Comparison of ENCODE assay signal across 8 cellular contexts in genomic region chr14:68785817-68786490, GRCh38. TPM values are rescaled to one million over a fixed set of nuclear protein-coding genes. Genes with fewer than 3 reads are reported as not detected.
DNase-seq lines count a peak whose midpoint lies in the region; ATAC-seq and TF ChIP-seq lines count a peak whose summit lies in the region.

No MANE protein-coding gene starts in this region.

- no peak overlapping the region for H2AFZ ChIP-seq in mesenchymal stem cell (ENCODE audit: low read depth, low read length)

- intact Hi-C loops in Panc1 (cut with micrococcal nuclease; ENCODE audit: unreplicated experiment) (loop anchor here (10.0 kb wide), 1 partner anchor 191 kb away; no protein-coding TSS in a partner anchor), transverse colon (cut with DNase I; ENCODE audit: low total_unique reads) (no loop called here)

- peak overlapping the region in 1 of 2 experiments; percentile 33 for H2BK12ac ChIP-seq in mesenchymal stem cell (ENCODE audit: low read length in 2 of 2)

- peak overlapping the region; percentile 61 to 81 for H3K18ac ChIP-seq in mesenchymal stem cell (ENCODE audit: low read depth in 1 of 2, low read length in 2 of 2)

- TF ChIP-seq POLR2A in transverse colon (IDR thresholded peaks at IDR 0.05) = no peak

- no peak overlapping the region for H3K4me3 ChIP-seq in Panc1 (ENCODE audit: low read depth in 2 of 2, low read length in 2 of 2)
- H3K4me3 ChIP-seq in mesenchymal stem cell (ENCODE audit: insufficient read depth in 1 of 2, low read depth in 1 of 2, low read length in 2 of 2) = no peak overlapping the region
- no peak overlapping the region for H3K4me3 ChIP-seq in transverse colon

- ATAC-seq in Panc1 = no peak

- H3K14ac ChIP-seq in mesenchymal stem cell (ENCODE audit: low read length in 2 of 2) = no peak overlapping the region

- POLR2A ChIA-PET in Panc1 (lab: Charles Lee) = no interaction called here

- peaks cover 3% of the 10 kb centered on the region for H3K79me1 ChIP-seq in mesenchymal stem cell (replicated peaks; ENCODE audit: low read length, poor library complexity, severe bottlenecking)

- no peak overlapping the region for H2BK5ac ChIP-seq in mesenchymal stem cell (ENCODE audit: low read depth, low read length, poor library complexity, severe bottlenecking)

- peaks cover 13% of the 10 kb centered on the region for H3K36me3 ChIP-seq in Panc1 (ENCODE audit: control insufficient read depth, insufficient read depth, low read length)
- peaks cover 30 to 43% of the 10 kb centered on the region in 2 experiments for H3K36me3 ChIP-seq in mesenchymal stem cell (ENCODE audit: control insufficient read depth in 1 of 2, insufficient read depth in 2 of 2, low read depth in 1 of 2, low read length in 2 of 2)
- peaks cover 0 to 31% (median 9%) of the 10 kb centered on the region in 4 donors for H3K36me3 ChIP-seq in transverse colon

- no TSS peak for BruUV-seq in Panc1 (replicated peaks; lab: Mats Ljungman, UMichigan)

- DNase-seq in ACHN (peak; percentile 82), Panc1 (ENCODE audit: low read depth, low spot score) (no peak), caudate nucleus (lab: John Stamatoyannopoulos, UW) (no peak), mesenchymal stem cell (peak; percentile 81), transverse colon (peak; percentile 34), NCI-H2107 (lab: John Stamatoyannopoulos, UW) (no peak), COR-L47 (lab: John Stamatoyannopoulos, UW) (no peak), 8988T (no peak)

- H3K4me2 ChIP-seq in mesenchymal stem cell (ENCODE audit: low read length, poor library complexity, severe bottlenecking) = no peak overlapping the region

- H4K8ac ChIP-seq in mesenchymal stem cell (ENCODE audit: low read length) = peak overlapping the region; percentile 56

- CTCF ChIA-PET in Panc1 (lab: Charles Lee) = no interaction called here

- in situ Hi-C loops in ACHN (cut with HindIII; ENCODE audit: low pct_ligation_motif_present, low pct_unique_long_range_greater_than_20kb, low sequenced_read_pairs) = no loop called here
- in situ Hi-C loops in Panc1 (cut with HindIII; ENCODE audit: low pct_unique_long_range_greater_than_20kb, low sequenced_read_pairs) = no loop called here
- in situ Hi-C loops in transverse colon (cut with MboI; ENCODE audit: low pct_ligation_motif_present in 1 of 4, low pct_unique_long_range_greater_than_20kb in 1 of 4, low sequenced_read_pairs in 3 of 4) = loop anchor here in 2 of 4 donors (10.0 kb wide), 1 partner anchor 541 kb away; no protein-coding TSS in a partner anchor

- TF ChIP-seq EP300 in transverse colon (IDR thresholded peaks at IDR 0.05; ENCODE audit: low read depth) = no peak

- H2AK5ac ChIP-seq in mesenchymal stem cell (ENCODE audit: low read length, severe bottlenecking) = peak overlapping the region; percentile 10

- peak overlapping the region; percentile 100 for H3K9ac ChIP-seq in mesenchymal stem cell (ENCODE audit: low read length)

- TF ChIP-seq CTCF in Panc1 (IDR thresholded peaks at IDR 0.05) (no peak), transverse colon (IDR thresholded peaks at IDR 0.05) (no peak)

- H3K27me3 ChIP-seq in Panc1 (ENCODE audit: control insufficient read depth, insufficient read depth, low read length) (no peaks in the 10 kb centered on the region), mesenchymal stem cell (ENCODE audit: control insufficient read depth in 1 of 2, insufficient read depth in 1 of 2, low read length in 2 of 2) (no peaks in the 10 kb centered on the region), transverse colon (no peaks in the 10 kb centered on the region)

- no peak overlapping the region for H2BK120ac ChIP-seq in mesenchymal stem cell (ENCODE audit: low read depth, low read length)

- H3K9me3 ChIP-seq in Panc1 (ENCODE audit: control insufficient read depth, insufficient read depth, low read depth, low read length) = no peaks in the 10 kb centered on the region
- H3K9me3 ChIP-seq in mesenchymal stem cell (ENCODE audit: control insufficient read depth, low read length) = no peaks in the 10 kb centered on the region
- H3K9me3 ChIP-seq in transverse colon = no peaks in the 10 kb centered on the region

- 88% methylated on average over 4 of the region's 4 CpGs for WGBS in mesenchymal stem cell
- WGBS in transverse colon (ENCODE audit: low coverage in 1 of 2), 2 donors = 72% methylated on average over 4 of the region's 4 CpGs; no CpG with 5 or more reads in 1 of the 2 donors

- H3K27ac ChIP-seq in Panc1 (ENCODE audit: low read length) (peak overlapping the region; percentile 61), caudate nucleus (ENCODE audit: low read depth, low read length) (peak overlapping the region; percentile 45), mesenchymal stem cell (ENCODE audit: low read length, poor library complexity, severe bottlenecking) (peak overlapping the region; percentile 84), transverse colon (peak overlapping the region; percentile 97 to 100 (median 98))

- H3K23ac ChIP-seq in mesenchymal stem cell (ENCODE audit: low read length in 2 of 2) = no peak overlapping the region

- H2BK15ac ChIP-seq in mesenchymal stem cell (ENCODE audit: low read depth, poor library complexity, severe bottlenecking) = no peak overlapping the region

- no peak overlapping the region for H4K91ac ChIP-seq in mesenchymal stem cell (ENCODE audit: low read length)

- H3K4ac ChIP-seq in mesenchymal stem cell (ENCODE audit: low read depth in 1 of 2, low read length in 2 of 2) = peak overlapping the region in 1 of 2 experiments; percentile 8

- H3K4me1 ChIP-seq in Panc1 (ENCODE audit: control insufficient read depth, insufficient read depth, low read length) (peaks cover 20% of the 10 kb centered on the region), mesenchymal stem cell (ENCODE audit: control insufficient read depth, insufficient read depth, low read depth, low read length) (peaks cover 49% of the 10 kb centered on the region), transverse colon (peaks cover 12 to 90% (median 59%) of the 10 kb centered on the region in 4 donors)

RNA-seq across cellular contexts. Expression of gene ZFP36L1, which starts 6.9 kb away (rescaled TPM):
- total RNA-seq in Panc1 (2021; ENCODE audit: unreplicated experiment) (84.9 TPM), transverse colon (100 to 1,000 TPM; 180 to 712 (median 266) TPM)
- polyA plus RNA-seq in Panc1 (2012; ENCODE audit: insufficient read length) = 126 TPM
- 407 TPM for polyA plus RNA-seq in mesenchymal stem cell (2013, experiment 1 of 2)
- 408 TPM for polyA plus RNA-seq in mesenchymal stem cell (2013, experiment 2 of 2)

Comparison
In these comparisons a context has a peak if more than half of its experiments do, and no peak if none do; other contexts are left out.
1. DNase-seq: peak in ACHN (single experiment), mesenchymal stem cell (single experiment) and transverse colon (single experiment); none in Panc1 (single experiment), caudate nucleus (0 of 61), NCI-H2107 (single experiment), COR-L47 (single experiment) and 8988T (single experiment).
2. H3K27ac ChIP-seq: peak in every context shown above with its lines; median percentile 98 in transverse colon; 84 in mesenchymal stem cell; 61 in Panc1; 45 in caudate nucleus.